1 cellular context compared by ENCODE assay signal in the genomic region with DNA sequence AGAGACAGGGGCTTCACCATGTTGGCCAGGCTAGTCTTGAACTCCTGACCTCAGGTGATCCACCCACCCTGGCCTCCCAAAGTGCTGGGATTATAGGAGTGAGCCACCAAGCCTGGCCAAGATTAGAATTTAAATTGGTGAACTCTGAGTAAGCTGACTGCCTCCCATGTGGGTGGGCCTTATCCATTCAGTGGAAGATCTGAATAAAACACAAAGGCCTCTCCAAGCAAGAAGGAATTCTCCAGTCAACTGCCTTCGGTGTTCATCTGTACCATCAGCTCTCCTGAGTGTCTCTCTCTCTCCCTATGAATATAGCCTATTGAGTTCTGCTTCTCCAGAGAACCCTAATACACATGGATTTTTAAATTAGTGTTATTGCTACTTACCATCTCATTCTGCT.
TF ChIP-seq lines count a peak whose summit lies in the region.

No MANE protein-coding gene starts in this region.

TF ChIP-seq in GM23338, 12 proteins besides CTCF, POLR2A, EP300 and RAD21 (continued from another document):
- TF ChIP-seq, protein P1, sequence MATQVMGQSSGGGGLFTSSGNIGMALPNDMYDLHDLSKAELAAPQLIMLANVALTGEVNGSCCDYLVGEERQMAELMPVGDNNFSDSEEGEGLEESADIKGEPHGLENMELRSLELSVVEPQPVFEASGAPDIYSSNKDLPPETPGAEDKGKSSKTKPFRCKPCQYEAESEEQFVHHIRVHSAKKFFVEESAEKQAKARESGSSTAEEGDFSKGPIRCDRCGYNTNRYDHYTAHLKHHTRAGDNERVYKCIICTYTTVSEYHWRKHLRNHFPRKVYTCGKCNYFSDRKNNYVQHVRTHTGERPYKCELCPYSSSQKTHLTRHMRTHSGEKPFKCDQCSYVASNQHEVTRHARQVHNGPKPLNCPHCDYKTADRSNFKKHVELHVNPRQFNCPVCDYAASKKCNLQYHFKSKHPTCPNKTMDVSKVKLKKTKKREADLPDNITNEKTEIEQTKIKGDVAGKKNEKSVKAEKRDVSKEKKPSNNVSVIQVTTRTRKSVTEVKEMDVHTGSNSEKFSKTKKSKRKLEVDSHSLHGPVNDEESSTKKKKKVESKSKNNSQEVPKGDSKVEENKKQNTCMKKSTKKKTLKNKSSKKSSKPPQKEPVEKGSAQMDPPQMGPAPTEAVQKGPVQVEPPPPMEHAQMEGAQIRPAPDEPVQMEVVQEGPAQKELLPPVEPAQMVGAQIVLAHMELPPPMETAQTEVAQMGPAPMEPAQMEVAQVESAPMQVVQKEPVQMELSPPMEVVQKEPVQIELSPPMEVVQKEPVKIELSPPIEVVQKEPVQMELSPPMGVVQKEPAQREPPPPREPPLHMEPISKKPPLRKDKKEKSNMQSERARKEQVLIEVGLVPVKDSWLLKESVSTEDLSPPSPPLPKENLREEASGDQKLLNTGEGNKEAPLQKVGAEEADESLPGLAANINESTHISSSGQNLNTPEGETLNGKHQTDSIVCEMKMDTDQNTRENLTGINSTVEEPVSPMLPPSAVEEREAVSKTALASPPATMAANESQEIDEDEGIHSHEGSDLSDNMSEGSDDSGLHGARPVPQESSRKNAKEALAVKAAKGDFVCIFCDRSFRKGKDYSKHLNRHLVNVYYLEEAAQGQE (IDR thresholded peaks at IDR 0.05; ENCODE audit: unreplicated experiment) = no peak
- TF ChIP-seq, protein P2, sequence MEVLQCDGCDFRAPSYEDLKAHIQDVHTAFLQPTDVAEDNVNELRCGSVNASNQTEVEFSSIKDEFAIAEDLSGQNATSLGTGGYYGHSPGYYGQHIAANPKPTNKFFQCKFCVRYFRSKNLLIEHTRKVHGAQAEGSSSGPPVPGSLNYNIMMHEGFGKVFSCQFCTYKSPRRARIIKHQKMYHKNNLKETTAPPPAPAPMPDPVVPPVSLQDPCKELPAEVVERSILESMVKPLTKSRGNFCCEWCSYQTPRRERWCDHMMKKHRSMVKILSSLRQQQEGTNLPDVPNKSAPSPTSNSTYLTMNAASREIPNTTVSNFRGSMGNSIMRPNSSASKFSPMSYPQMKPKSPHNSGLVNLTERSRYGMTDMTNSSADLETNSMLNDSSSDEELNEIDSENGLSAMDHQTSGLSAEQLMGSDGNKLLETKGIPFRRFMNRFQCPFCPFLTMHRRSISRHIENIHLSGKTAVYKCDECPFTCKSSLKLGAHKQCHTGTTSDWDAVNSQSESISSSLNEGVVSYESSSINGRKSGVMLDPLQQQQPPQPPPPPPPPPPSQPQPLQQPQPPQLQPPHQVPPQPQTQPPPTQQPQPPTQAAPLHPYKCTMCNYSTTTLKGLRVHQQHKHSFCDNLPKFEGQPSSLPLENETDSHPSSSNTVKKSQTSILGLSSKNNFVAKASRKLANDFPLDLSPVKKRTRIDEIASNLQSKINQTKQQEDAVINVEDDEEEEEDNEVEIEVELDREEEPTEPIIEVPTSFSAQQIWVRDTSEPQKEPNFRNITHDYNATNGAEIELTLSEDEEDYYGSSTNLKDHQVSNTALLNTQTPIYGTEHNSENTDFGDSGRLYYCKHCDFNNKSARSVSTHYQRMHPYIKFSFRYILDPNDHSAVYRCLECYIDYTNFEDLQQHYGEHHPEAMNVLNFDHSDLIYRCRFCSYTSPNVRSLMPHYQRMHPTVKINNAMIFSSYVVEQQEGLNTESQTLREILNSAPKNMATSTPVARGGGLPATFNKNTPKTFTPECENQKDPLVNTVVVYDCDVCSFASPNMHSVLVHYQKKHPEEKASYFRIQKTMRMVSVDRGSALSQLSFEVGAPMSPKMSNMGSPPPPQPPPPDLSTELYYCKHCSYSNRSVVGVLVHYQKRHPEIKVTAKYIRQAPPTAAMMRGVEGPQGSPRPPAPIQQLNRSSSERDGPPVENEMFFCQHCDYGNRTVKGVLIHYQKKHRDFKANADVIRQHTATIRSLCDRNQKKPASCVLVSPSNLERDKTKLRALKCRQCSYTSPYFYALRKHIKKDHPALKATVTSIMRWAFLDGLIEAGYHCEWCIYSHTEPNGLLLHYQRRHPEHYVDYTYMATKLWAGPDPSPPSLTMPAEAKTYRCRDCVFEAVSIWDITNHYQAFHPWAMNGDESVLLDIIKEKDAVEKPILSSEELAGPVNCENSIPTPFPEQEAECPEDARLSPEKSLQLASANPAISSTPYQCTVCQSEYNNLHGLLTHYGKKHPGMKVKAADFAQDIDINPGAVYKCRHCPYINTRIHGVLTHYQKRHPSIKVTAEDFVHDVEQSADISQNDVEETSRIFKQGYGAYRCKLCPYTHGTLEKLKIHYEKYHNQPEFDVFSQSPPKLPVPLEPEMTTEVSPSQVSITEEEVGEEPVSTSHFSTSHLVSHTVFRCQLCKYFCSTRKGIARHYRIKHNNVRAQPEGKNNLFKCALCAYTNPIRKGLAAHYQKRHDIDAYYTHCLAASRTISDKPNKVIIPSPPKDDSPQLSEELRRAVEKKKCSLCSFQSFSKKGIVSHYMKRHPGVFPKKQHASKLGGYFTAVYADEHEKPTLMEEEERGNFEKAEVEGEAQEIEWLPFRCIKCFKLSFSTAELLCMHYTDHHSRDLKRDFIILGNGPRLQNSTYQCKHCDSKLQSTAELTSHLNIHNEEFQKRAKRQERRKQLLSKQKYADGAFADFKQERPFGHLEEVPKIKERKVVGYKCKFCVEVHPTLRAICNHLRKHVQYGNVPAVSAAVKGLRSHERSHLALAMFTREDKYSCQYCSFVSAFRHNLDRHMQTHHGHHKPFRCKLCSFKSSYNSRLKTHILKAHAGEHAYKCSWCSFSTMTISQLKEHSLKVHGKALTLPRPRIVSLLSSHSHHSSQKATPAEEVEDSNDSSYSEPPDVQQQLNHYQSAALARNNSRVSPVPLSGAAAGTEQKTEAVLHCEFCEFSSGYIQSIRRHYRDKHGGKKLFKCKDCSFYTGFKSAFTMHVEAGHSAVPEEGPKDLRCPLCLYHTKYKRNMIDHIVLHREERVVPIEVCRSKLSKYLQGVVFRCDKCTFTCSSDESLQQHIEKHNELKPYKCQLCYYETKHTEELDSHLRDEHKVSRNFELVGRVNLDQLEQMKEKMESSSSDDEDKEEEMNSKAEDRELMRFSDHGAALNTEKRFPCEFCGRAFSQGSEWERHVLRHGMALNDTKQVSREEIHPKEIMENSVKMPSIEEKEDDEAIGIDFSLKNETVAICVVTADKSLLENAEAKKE (CRISPR knock-in tag; IDR thresholded peaks at IDR 0.05) = peak; percentile 90
